8 cellular contexts compared by ENCODE assay signal in the genomic region with DNA sequence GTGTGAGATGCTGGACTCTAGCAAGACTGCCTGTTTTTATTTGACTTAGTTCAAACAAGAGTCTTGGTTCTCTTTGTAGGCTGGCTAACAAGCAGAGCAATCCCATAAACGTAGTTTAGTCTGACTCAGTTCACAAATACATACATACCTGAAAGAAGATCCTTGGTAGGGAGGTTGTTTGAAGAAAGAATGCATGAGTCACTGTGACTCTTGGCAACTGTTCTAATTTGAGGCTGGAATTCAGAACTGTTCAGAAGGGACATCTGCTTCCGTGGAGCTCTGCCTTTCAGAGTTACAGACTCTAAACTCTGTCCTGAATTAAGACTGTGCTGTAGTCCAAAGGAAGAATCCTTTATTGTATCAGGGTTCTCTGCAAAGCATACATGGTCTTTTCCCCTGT. TPM values are rescaled to one million over a fixed set of nuclear protein-coding genes. Genes with fewer than 3 reads are reported as not detected.
DNase-seq lines count a peak whose midpoint lies in the region; TF ChIP-seq lines count a peak whose summit lies in the region.

No MANE protein-coding gene starts in this region.

- DNase-seq in GM04503 (ENCODE audit: low read depth): peak; percentile 91
- DNase-seq in SK-N-SH: no peak
- DNase-seq in globus pallidus (ENCODE audit: low spot score): peak; percentile 13
- peak; percentile 54 for DNase-seq in pulmonary artery endothelial cell (ENCODE audit: low read depth, low spot score)
- no peak for DNase-seq in activated T-cell treated with anti-CD3 and anti-CD28 coated beads, Interleukin-2, amount 50 U/mL, for 48 hours
- DNase-seq in NCI-H1048 (lab: John Stamatoyannopoulos, UW): no peak
- no peak for DNase-seq in DMS114 treated with DMSO at 0.1 percent for 48 hours (lab: John Stamatoyannopoulos, UW; ENCODE audit: unreplicated experiment)
- DNase-seq in KG1 (lab: John Stamatoyannopoulos, UW): no peak

- peaks cover 7% of the 10 kb centered on the region; the same call in 1 of the 2 replicates for H3K79me2 ChIP-seq in SK-N-SH (ENCODE audit: insufficient read depth)

- peak overlapping the region; percentile 61 for H3K9ac ChIP-seq in SK-N-SH

- H3K36me3 ChIP-seq in SK-N-SH (replicated peaks in 1 of 2; ENCODE audit: control insufficient read depth in 1 of 2, insufficient read depth in 2 of 2, low read length in 1 of 2): peaks cover 5 to 13% of the 10 kb centered on the region in 2 experiments

- H3K27ac ChIP-seq in SK-N-SH (ENCODE audit: low read depth in 2 of 2, low read length in 1 of 2): peak overlapping the region; percentile 89 to 96

- 0 out of 2 replicates have a peak overlapping the region, but pooled peaks have one; percentile 21 for H2AFZ ChIP-seq in SK-N-SH (ENCODE audit: low read depth)

- H3K9me3 ChIP-seq in SK-N-SH: no peaks in the 10 kb centered on the region

- no peak for TF ChIP-seq RAD21 in SK-N-SH (IDR thresholded peaks at IDR 0.05; ENCODE audit: low read length)

- peaks cover 11 to 45% of the 10 kb centered on the region in 2 experiments for H3K4me1 ChIP-seq in SK-N-SH (ENCODE audit: control insufficient read depth in 1 of 2, insufficient read depth in 2 of 2, low read depth in 1 of 2, low read length in 1 of 2)

- peaks cover 30% of the 10 kb centered on the region for H3F3A ChIP-seq in SK-N-SH (replicated peaks; ENCODE audit: insufficient read depth)

- no peaks in the 10 kb centered on the region for H3K27me3 ChIP-seq in SK-N-SH (ENCODE audit: insufficient read depth)

- POLR2A ChIA-PET in SK-N-SH (lab: Yijun Ruan, JAX): no interaction called here

- no peaks in the 10 kb centered on the region for H3K9me2 ChIP-seq in SK-N-SH

- H3K4me3 ChIP-seq in SK-N-SH (ENCODE audit: low read depth in 2 of 2, low read length in 1 of 2): peak overlapping the region in 1 of 2 experiments; percentile 1; a peak in 1 of 4 replicates

- no peaks in the 10 kb centered on the region for H4K20me1 ChIP-seq in SK-N-SH (ENCODE audit: insufficient read depth)

- TF ChIP-seq EP300 in SK-N-SH (IDR thresholded peaks at IDR 0.05; ENCODE audit: borderline replicate concordance in 1 of 2, low read depth in 1 of 2, low read length in 1 of 2): peak in 1 of 2 experiments; percentile 87; a peak in 2 of 4 replicates

- CTCF ChIA-PET in SK-N-SH (lab: Yijun Ruan, JAX): no interaction called here

- 3% methylated on average over 2 of the region's 2 CpGs for WGBS in SK-N-SH (ENCODE audit: low lambda C conversion rate)

- no peak for TF ChIP-seq CTCF in SK-N-SH (IDR thresholded peaks at IDR 0.05)

- peak overlapping the region; percentile 52 for H3K4me2 ChIP-seq in SK-N-SH

TF ChIP-seq in SK-N-SH, 30 proteins besides CTCF, POLR2A, EP300 and RAD21 (continues in another document):
- TF ChIP-seq NRF1 (IDR thresholded peaks at IDR 0.05; ENCODE audit: low read depth, low read length) (no peak), GABPA (IDR thresholded peaks at IDR 0.05; ENCODE audit: low read depth) (no peak), FOXJ3 (CRISPR knock-in tag; IDR thresholded peaks at IDR 0.05) (no peak), PBX3 (IDR thresholded peaks at IDR 0.05) (peak; percentile 71), SIN3A (IDR thresholded peaks at IDR 0.05; ENCODE audit: borderline replicate concordance, low read depth, low read length) (no peak), ELF1 (IDR thresholded peaks at IDR 0.05) (no peak), NFIC (IDR thresholded peaks at IDR 0.05; ENCODE audit: borderline replicate concordance) (peak; percentile 94), EZH2phosphoT487 (IDR thresholded peaks at IDR 0.05; ENCODE audit: borderline replicate concordance, low read depth) (no peak), TAF1 (IDR thresholded peaks at IDR 0.05; ENCODE audit: borderline replicate concordance, low read depth, low read length) (peak; percentile 25; the same call in 1 of the 2 replicates), FOXM1 (IDR thresholded peaks at IDR 0.05; ENCODE audit: low read depth) (peak; percentile 84; the same call in 1 of the 2 replicates), YY1 (IDR thresholded peaks at IDR 0.05; ENCODE audit: low read depth) (no peak), REST (IDR thresholded peaks at IDR 0.05; ENCODE audit: low read depth, low read length) (peak; percentile 58; the same call in 1 of the 2 replicates), POLR2AphosphoS5 (IDR thresholded peaks at IDR 0.05; ENCODE audit: low read depth, low read length) (peak; percentile 51; the same call in 1 of the 2 replicates), MEF2A (IDR thresholded peaks at IDR 0.05; ENCODE audit: borderline replicate concordance, low read depth) (peak; percentile 62; the same call in 1 of the 2 replicates), CHD2 (IDR thresholded peaks at IDR 0.05; ENCODE audit: low read length, partially characterized antibody) (no peak), GATA2 (CRISPR knock-in tag; IDR thresholded peaks at IDR 0.05) (no peak), TCF12 (IDR thresholded peaks at IDR 0.05) (peak; percentile 93), FOSL2 (IDR thresholded peaks at IDR 0.05; ENCODE audit: borderline replicate concordance, low read depth) (peak; percentile 93), RXRA (IDR thresholded peaks at IDR 0.05; ENCODE audit: borderline replicate concordance, low read depth) (peak; percentile 68; the same call in 1 of the 2 replicates)
- TF ChIP-seq, protein P1, sequence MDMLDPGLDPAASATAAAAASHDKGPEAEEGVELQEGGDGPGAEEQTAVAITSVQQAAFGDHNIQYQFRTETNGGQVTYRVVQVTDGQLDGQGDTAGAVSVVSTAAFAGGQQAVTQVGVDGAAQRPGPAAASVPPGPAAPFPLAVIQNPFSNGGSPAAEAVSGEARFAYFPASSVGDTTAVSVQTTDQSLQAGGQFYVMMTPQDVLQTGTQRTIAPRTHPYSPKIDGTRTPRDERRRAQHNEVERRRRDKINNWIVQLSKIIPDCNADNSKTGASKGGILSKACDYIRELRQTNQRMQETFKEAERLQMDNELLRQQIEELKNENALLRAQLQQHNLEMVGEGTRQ (IDR thresholded peaks at IDR 0.05; ENCODE audit: borderline replicate concordance, low read depth, low read length): no peak
- TF ChIP-seq, protein P2, sequence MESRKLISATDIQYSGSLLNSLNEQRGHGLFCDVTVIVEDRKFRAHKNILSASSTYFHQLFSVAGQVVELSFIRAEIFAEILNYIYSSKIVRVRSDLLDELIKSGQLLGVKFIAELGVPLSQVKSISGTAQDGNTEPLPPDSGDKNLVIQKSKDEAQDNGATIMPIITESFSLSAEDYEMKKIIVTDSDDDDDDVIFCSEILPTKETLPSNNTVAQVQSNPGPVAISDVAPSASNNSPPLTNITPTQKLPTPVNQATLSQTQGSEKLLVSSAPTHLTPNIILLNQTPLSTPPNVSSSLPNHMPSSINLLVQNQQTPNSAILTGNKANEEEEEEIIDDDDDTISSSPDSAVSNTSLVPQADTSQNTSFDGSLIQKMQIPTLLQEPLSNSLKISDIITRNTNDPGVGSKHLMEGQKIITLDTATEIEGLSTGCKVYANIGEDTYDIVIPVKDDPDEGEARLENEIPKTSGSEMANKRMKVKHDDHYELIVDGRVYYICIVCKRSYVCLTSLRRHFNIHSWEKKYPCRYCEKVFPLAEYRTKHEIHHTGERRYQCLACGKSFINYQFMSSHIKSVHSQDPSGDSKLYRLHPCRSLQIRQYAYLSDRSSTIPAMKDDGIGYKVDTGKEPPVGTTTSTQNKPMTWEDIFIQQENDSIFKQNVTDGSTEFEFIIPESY (IDR thresholded peaks at IDR 0.05; ENCODE audit: borderline replicate concordance, low read depth): peak; percentile 62; the same call in 1 of the 2 replicates

RNA-seq across cellular contexts. Expression of gene C2CD3, which starts 32.2 kb away (rescaled TPM):
- 7.0 and 9.9 TPM in 2 replicates for polyA plus RNA-seq in SK-N-SH (2012; rRNA removed)
- polyA plus RNA-seq in SK-N-SH (2012; cell fraction: cytosol; rRNA removed): 5.3 and 6.7 TPM in 2 replicates
- 22.3 and 23.4 TPM in 2 replicates for polyA plus RNA-seq in SK-N-SH (2012; cell fraction: nucleus; rRNA removed)
- 7.3 and 14.3 TPM in 2 replicates for total RNA-seq in pulmonary artery endothelial cell

RNA-seq across cellular contexts. Expression of gene PPME1, which starts 32.5 kb away (rescaled TPM):
- polyA plus RNA-seq in SK-N-SH (2012; rRNA removed): 107 and 109 TPM in 2 replicates
- polyA plus RNA-seq in SK-N-SH (2012; cell fraction: cytosol; rRNA removed): 63.2 and 79.8 TPM in 2 replicates
- 91.8 and 122 TPM in 2 replicates for polyA plus RNA-seq in SK-N-SH (2012; cell fraction: nucleus; rRNA removed)
- total RNA-seq in pulmonary artery endothelial cell: 27.2 and 33.9 TPM in 2 replicates

Comparison
In these comparisons a context has a peak if more than half of its experiments do, and no peak if none do; other contexts are left out.
1. DNase-seq: peak in GM04503 (single experiment), globus pallidus (single experiment) and pulmonary artery endothelial cell (single experiment); none in SK-N-SH (single experiment), activated T-cell treated with anti-CD3 and anti-CD28 coated beads, Interleukin-2, amount 50 U/mL, for 48 hours (0 of 2), NCI-H1048 (single experiment), DMS114 treated with DMSO at 0.1 percent for 48 hours (single experiment) and KG1 (single experiment).